Comparison of ENCODE assay signal across 20 cellular contexts in the genomic region with DNA sequence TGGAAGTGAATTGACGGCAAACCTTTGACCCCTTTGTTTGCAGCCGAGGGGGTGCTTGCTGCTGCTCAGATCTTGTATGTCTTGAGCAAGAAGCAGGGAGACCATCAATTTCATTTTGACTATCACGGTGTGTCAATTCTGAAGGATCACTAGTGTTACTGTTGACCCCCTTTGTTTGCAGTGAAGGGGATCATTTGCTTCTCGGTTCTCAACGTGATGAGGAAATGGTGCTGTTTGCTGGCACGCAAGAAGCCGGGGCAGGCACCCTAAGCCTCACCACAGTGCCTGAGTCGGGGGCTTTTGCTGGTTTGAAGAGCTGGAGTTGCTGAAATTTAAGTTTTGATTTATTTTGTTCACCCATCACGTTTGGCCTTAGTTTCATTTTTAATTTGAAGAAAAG. TPM values are rescaled to one million over a fixed set of nuclear protein-coding genes. Genes with fewer than 3 reads are reported as not detected.
DNase-seq lines count a peak whose midpoint lies in the region; ATAC-seq, FAIRE-seq and TF ChIP-seq lines count a peak whose summit lies in the region.
"Had no signal": no experiment of that assay in that cellular context is flagged by ENCODE, and none has a peak within 500 bp of the region (broad histone marks: within the 10 kb centered on the region; RNA-seq: fewer than 3 reads in every experiment).

No MANE protein-coding gene starts in this region.

- peaks cover 4% of the 10 kb centered on the region for H3K9me1 ChIP-seq in K562 (ENCODE audit: control insufficient read depth, insufficient read depth, low read length)

- H3K36me3 ChIP-seq in DND-41 (ENCODE audit: insufficient read depth, low read length) (peaks cover 99% of the 10 kb centered on the region), H7 (replicated peaks; ENCODE audit: control insufficient read depth, insufficient read depth, low read length) (peaks cover 9% of the 10 kb centered on the region), K562 (ENCODE audit: control insufficient read depth, insufficient read depth, low read length) (peaks cover 98% of the 10 kb centered on the region), sigmoid colon (peaks cover 0 to 23% (median 0%) of the 10 kb centered on the region in 4 donors)

- in situ Hi-C loops in K562 (cut with MboI): no loop called here

- DNase-seq in DND-41 (no peak), H7 (peak; percentile 11), K562 (ENCODE audit: extremely low read depth in 1 of 4, low spot score in 3 of 4) (no peak), osteocyte (ENCODE audit: extremely low spot score, unreplicated experiment) (no peak), sigmoid colon (no peak), mesothelial cell of epicardium (ENCODE audit: low spot score in 2 of 2, unreplicated experiment in 2 of 2) (no peak)
- no peak for DNase-seq in activated naive CD4-positive, alpha-beta T cell treated with anti-CD3 and anti-CD28 coated beads, Interleukin-2, amount 10 ng/mL, durations not matched to agents 7 days and 5 days
- DNase-seq: activated CD4-positive, CD25-positive, alpha-beta regulatory T cell treated with anti-CD3 and anti-CD28 coated beads, Interleukin-2, amount 50 U/mL, for 72 hours; activated naive CD4-positive, alpha-beta T cell treated with anti-CD3 and anti-CD28 coated beads for 36 hours; body of pancreas; DMS53; head of caudate nucleus; mammary epithelial cell; NCI-H1436 treated with DMSO at 0.1 percent for 48 hours; NCI-H345; stimulated activated CD4-positive, alpha-beta T cell treated with anti-CD3 and anti-CD28 coated beads, Interleukin-4, amount 100 ng/mL, for 4 hours; tibial artery had no signal

- ATAC-seq in DND-41 (ENCODE audit: insufficient read depth, low read depth) (no peak), K562 (no peak)
- ATAC-seq: body of pancreas had no signal

- TF ChIP-seq POLR2A in K562 (conservative IDR thresholded peaks at IDR 0.05) (no peak), sigmoid colon (IDR thresholded peaks at IDR 0.05) (no peak)

- H3K27ac ChIP-seq in DND-41 (ENCODE audit: low read length) (no peak overlapping the region), K562 (ENCODE audit: extremely low read depth, low read depth, low read length) (no peak overlapping the region), sigmoid colon (no peak overlapping the region)
- H3K27ac ChIP-seq: body of pancreas, esophagus muscularis mucosa, tibial artery had no signal

- TF ChIP-seq CTCF in DND-41 (IDR thresholded peaks at IDR 0.05; ENCODE audit: borderline replicate concordance, extremely low read depth, low read length, poor library complexity, severe bottlenecking): no peak
- no peak for TF ChIP-seq CTCF in K562 (IDR thresholded peaks at IDR 0.05 in 2 of 3, conservative IDR thresholded peaks at IDR 0.05 in 1 of 3; ENCODE audit: insufficient read depth in 2 of 3, low read depth in 1 of 3, low read length in 3 of 3)
- no peak for TF ChIP-seq CTCF in osteocyte (IDR thresholded peaks at IDR 0.05)
- TF ChIP-seq CTCF in sigmoid colon (IDR thresholded peaks at IDR 0.05): no peak
- TF ChIP-seq CTCF in mesothelial cell of epicardium (IDR thresholded peaks at IDR 0.05; ENCODE audit: unreplicated experiment): no peak

- TF ChIP-seq RAD21 in K562 (CRISPR knock-in tag; conservative IDR thresholded peaks at IDR 0.05 in 1 of 2, IDR thresholded peaks at IDR 0.05 in 1 of 2): no peak

- H3K27me3 Mint-ChIP-seq in osteocyte (ENCODE audit: unreplicated experiment): no peaks in the 10 kb centered on the region
- H3K27me3 Mint-ChIP-seq in activated naive CD4-positive, alpha-beta T cell treated with anti-CD3 and anti-CD28 coated beads, Interleukin-2, amount 10 ng/mL, durations not matched to agents 7 days and 5 days: no peaks in the 10 kb centered on the region
- no peaks in the 10 kb centered on the region for H3K27me3 Mint-ChIP-seq in mesothelial cell of epicardium (ENCODE audit: low read depth)
- H3K27me3 Mint-ChIP-seq: dendritic cell treated with granulocyte-macrophage colony-stimulating factor and Interleukin-4, amounts not matched to agents 40 ng/mL and 50 ng/mL, for 4 days had no signal

- H3K27me3 ChIP-seq in DND-41 (ENCODE audit: insufficient read depth, low read length, poor library complexity) (no peaks in the 10 kb centered on the region), H7 (ENCODE audit: control insufficient read depth, insufficient read depth, low read length) (no peaks in the 10 kb centered on the region), K562 (ENCODE audit: control insufficient read depth in 2 of 2, insufficient read depth in 2 of 2, low read length in 2 of 2) (no peaks in the 10 kb centered on the region), sigmoid colon (no peaks in the 10 kb centered on the region)
- H3K27me3 ChIP-seq: body of pancreas, esophagus muscularis mucosa, tibial artery had no signal

- H3K9me3 Mint-ChIP-seq in osteocyte (ENCODE audit: unreplicated experiment) (no peaks in the 10 kb centered on the region), mesothelial cell of epicardium (no peaks in the 10 kb centered on the region)
- no peaks in the 10 kb centered on the region for H3K9me3 Mint-ChIP-seq in activated naive CD4-positive, alpha-beta T cell treated with anti-CD3 and anti-CD28 coated beads, Interleukin-2, amount 10 ng/mL, durations not matched to agents 7 days and 5 days
- H3K9me3 Mint-ChIP-seq: activated naive CD4-positive, alpha-beta T cell treated with anti-CD3 and anti-CD28 coated beads for 36 hours; dendritic cell treated with granulocyte-macrophage colony-stimulating factor and Interleukin-4, amounts not matched to agents 40 ng/mL and 50 ng/mL, for 4 days had no signal

- H3K4me1 Mint-ChIP-seq in osteocyte (ENCODE audit: unreplicated experiment) (peaks cover 92% of the 10 kb centered on the region), mesothelial cell of epicardium (peaks cover 65% of the 10 kb centered on the region)
- H3K4me1 Mint-ChIP-seq in activated naive CD4-positive, alpha-beta T cell treated with anti-CD3 and anti-CD28 coated beads, Interleukin-2, amount 10 ng/mL, durations not matched to agents 7 days and 5 days: peaks cover 91% of the 10 kb centered on the region

- H3K9me3 ChIP-seq in DND-41 (ENCODE audit: insufficient read depth, low read length, severe bottlenecking): no peaks in the 10 kb centered on the region
- H3K9me3 ChIP-seq in K562 (replicated peaks; ENCODE audit: control insufficient read depth, insufficient read depth, low read depth, low read length): no peaks in the 10 kb centered on the region
- H3K9me3 ChIP-seq in sigmoid colon: no peaks in the 10 kb centered on the region
- H3K9me3 ChIP-seq: body of pancreas, esophagus muscularis mucosa, tibial artery had no signal

- peak overlapping the region; percentile 97 for H3K4me2 ChIP-seq in DND-41 (ENCODE audit: insufficient read depth, low read length)
- peak overlapping the region; percentile 63; the same call in 1 of the 2 replicates for H3K4me2 ChIP-seq in K562 (ENCODE audit: insufficient read depth, low read length)

- H3K4me3 Mint-ChIP-seq in osteocyte (ENCODE audit: unreplicated experiment): no peak overlapping the region
- H3K4me3 Mint-ChIP-seq in activated naive CD4-positive, alpha-beta T cell treated with anti-CD3 and anti-CD28 coated beads, Interleukin-2, amount 10 ng/mL, durations not matched to agents 7 days and 5 days: no peak overlapping the region
- H3K4me3 Mint-ChIP-seq in mesothelial cell of epicardium: no peak overlapping the region
- H3K4me3 Mint-ChIP-seq: activated naive CD4-positive, alpha-beta T cell treated with anti-CD3 and anti-CD28 coated beads for 36 hours; dendritic cell treated with granulocyte-macrophage colony-stimulating factor and Interleukin-4, amounts not matched to agents 40 ng/mL and 50 ng/mL, for 4 days had no signal

- 62% methylated on average over 9 of the region's 9 CpGs for WGBS in K562 (ENCODE audit: insufficient coverage, low coverage, missing lambda C conversion rate)
- WGBS in sigmoid colon, 2 donors: 70 to 80% methylated on average over 9 of the region's 9 CpGs

- POLR2A ChIA-PET in K562 (lab: Yijun Ruan, JAX): interaction anchor here (0.6 to 4.6 kb wide), 6 partner anchors 9 to 389 kb away, joined by 3 to 16 read pairs (median 3); no protein-coding TSS in a partner anchor

- no peak overlapping the region for H3K9ac ChIP-seq in DND-41 (ENCODE audit: low read depth, low read length)
- H3K9ac ChIP-seq in K562 (ENCODE audit: insufficient read depth in 1 of 2, low read depth in 2 of 2, low read length in 2 of 2): no peak overlapping the region; a peak in 1 of 4 replicates

- intact Hi-C loops in K562 (cut with micrococcal nuclease) (no loop called here), sigmoid colon (cut with DNase I) (no loop called here)

- H3K4me3 ChIP-seq in DND-41 (ENCODE audit: low read depth in 1 of 2, low read length in 2 of 2): peak overlapping the region in 1 of 2 experiments; percentile 47; a peak in 1 of 4 replicates
- H3K4me3 ChIP-seq in H7 (ENCODE audit: insufficient read depth, low read depth, low read length): no peak overlapping the region
- H3K4me3 ChIP-seq in K562: no peak overlapping the region
- H3K4me3 ChIP-seq in sigmoid colon: no peak overlapping the region
- H3K4me3 ChIP-seq: body of pancreas, esophagus muscularis mucosa, tibial artery had no signal

- H3K79me2 ChIP-seq in DND-41 (ENCODE audit: insufficient read depth, low read length): peaks cover 100% of the 10 kb centered on the region
- H3K79me2 ChIP-seq in K562 (ENCODE audit: control insufficient read depth, insufficient read depth, low read length): peaks cover 100% of the 10 kb centered on the region

- H3K27ac Mint-ChIP-seq in osteocyte (ENCODE audit: unreplicated experiment): peak overlapping the region; percentile 98
- no peak overlapping the region for H3K27ac Mint-ChIP-seq in activated naive CD4-positive, alpha-beta T cell treated with anti-CD3 and anti-CD28 coated beads, Interleukin-2, amount 10 ng/mL, durations not matched to agents 7 days and 5 days
- no peak overlapping the region for H3K27ac Mint-ChIP-seq in mesothelial cell of epicardium
- H3K27ac Mint-ChIP-seq: activated naive CD4-positive, alpha-beta T cell treated with anti-CD3 and anti-CD28 coated beads for 36 hours; dendritic cell treated with granulocyte-macrophage colony-stimulating factor and Interleukin-4, amounts not matched to agents 40 ng/mL and 50 ng/mL, for 4 days had no signal

- H2AFZ ChIP-seq in DND-41 (ENCODE audit: low read depth, low read length): no peak overlapping the region
- no peak overlapping the region for H2AFZ ChIP-seq in K562 (ENCODE audit: low read depth, low read length)

- peaks cover 95% of the 10 kb centered on the region for H4K20me1 ChIP-seq in DND-41 (ENCODE audit: insufficient read depth, low read length)
- H4K20me1 ChIP-seq in K562 (replicated peaks; ENCODE audit: control insufficient read depth, insufficient read depth, low read length): peaks cover 83% of the 10 kb centered on the region

- no peak for FAIRE-seq in K562 (lab: Jason Lieb, UNC)
- FAIRE-seq: keratinocyte had no signal

- H3K36me3 Mint-ChIP-seq in osteocyte (ENCODE audit: unreplicated experiment) (peaks cover 36% of the 10 kb centered on the region), mesothelial cell of epicardium (peaks cover 15% of the 10 kb centered on the region)
- peaks cover 72% of the 10 kb centered on the region for H3K36me3 Mint-ChIP-seq in activated naive CD4-positive, alpha-beta T cell treated with anti-CD3 and anti-CD28 coated beads, Interleukin-2, amount 10 ng/mL, durations not matched to agents 7 days and 5 days

- TF ChIP-seq EP300 in K562 (IDR thresholded peaks at IDR 0.05; ENCODE audit: low read length) (no peak), sigmoid colon (IDR thresholded peaks at IDR 0.05) (no peak)

- H3K4me1 ChIP-seq in DND-41 (ENCODE audit: insufficient read depth, low read length) (peaks cover 99% of the 10 kb centered on the region), K562 (replicated peaks in 1 of 2; ENCODE audit: control insufficient read depth in 2 of 2, insufficient read depth in 2 of 2, low read length in 2 of 2) (peaks cover 4 to 61% of the 10 kb centered on the region in 2 experiments; a peak in 4 of 5 replicates), sigmoid colon (peaks cover 0 to 98% (median 67%) of the 10 kb centered on the region in 4 donors)

- CTCF ChIA-PET in K562 (lab: Yijun Ruan, JAX; ENCODE audit: low intra/inter-chr PET ratio): no interaction called here
- CTCF ChIA-PET in activated naive CD4-positive, alpha-beta T cell treated with anti-CD3 and anti-CD28 coated beads, Interleukin-2, amount 10 ng/mL, durations not matched to agents 7 days and 5 days (lab: Charles Lee): interaction anchor here (0.7 kb wide), 1 partner anchor 15 kb away, joined by 3 read pairs; no protein-coding TSS in a partner anchor

- no TSS peak for BruUV-seq in K562 (replicated peaks; lab: Mats Ljungman, UMichigan)

RNA-seq across cellular contexts. Expression of a gene that starts 7.5 kb away (rescaled TPM):
- 56.6 and 79.9 TPM in 2 replicates for total RNA-seq in H7 (2014; rRNA removed; shearing (Covaris generic))
- total RNA-seq in K562 (2011; cell fraction: chromatin; rRNA removed; ENCODE audit: low replicate concordance): 242 and 282 TPM in 2 replicates
- 217 and 228 TPM in 2 replicates for total RNA-seq in K562 (2011; cell fraction: nucleolus; rRNA removed)
- total RNA-seq in K562 (2011; cell fraction: nucleoplasm; rRNA removed): 127 and 197 TPM in 2 replicates
- total RNA-seq in K562 (2014; rRNA removed): 63.4 and 67.7 TPM in 2 replicates
- total RNA-seq in K562 (2014; rRNA removed; fragmentation: Illumina TruSeq; extraction: Trizol): 43.4 and 45.3 TPM in 2 replicates
- total RNA-seq in K562 (2015; rRNA removed; fragmentation: Illumina TruSeq; extraction: Trizol): 57.6 and 58.3 TPM in 2 replicates
- 53.4 and 56.1 TPM in 2 replicates for total RNA-seq in K562 (2021)
- polyA plus RNA-seq in K562 (2011; rRNA removed): 28.2 and 32.1 TPM in 2 replicates
- 25.2 and 25.5 TPM in 2 replicates for polyA plus RNA-seq in K562 (2011; cell fraction: cytosol; rRNA removed)
- 67.3 and 94.0 TPM in 2 replicates for polyA plus RNA-seq in K562 (2011; cell fraction: nucleus; rRNA removed)
- 11.9 and 12.9 TPM in 2 replicates for polyA plus RNA-seq in K562 (2012)
- polyA plus RNA-seq in K562 (2014; fragmentation: Illumina TruSeq; extraction: Trizol): 16.9 and 17.1 TPM in 2 replicates
- polyA plus RNA-seq in K562 (2014; fragmentation: Nextera tagmentation; extraction: Ambion mirVana): 1 to 10 TPM; 2.4 to 4.7 TPM
- 25.2 and 29.1 TPM in 2 replicates for polyA plus RNA-seq in K562 (2014; rRNA removed)
- polyA minus RNA-seq in K562 (2011; rRNA and poly(A)+ RNA removed): 164 and 169 TPM in 2 replicates
- polyA minus RNA-seq in K562 (2011; cell fraction: cytosol; rRNA and poly(A)+ RNA removed): 57.9 and 59.4 TPM in 2 replicates
- polyA minus RNA-seq in K562 (2011; cell fraction: nucleus; rRNA and poly(A)+ RNA removed): 287 and 388 TPM in 2 replicates
- 26.3 and 27.8 TPM in 2 replicates for total RNA-seq in osteocyte
- total RNA-seq in sigmoid colon: 10 to 100 TPM; 23.2 to 32.1 (median 25.5) TPM
- polyA plus RNA-seq in sigmoid colon: 1 to 10 TPM; 1.8 to 8.9 (median 2.5) TPM
- total RNA-seq in mesothelial cell of epicardium: 39.7 to 41.9 TPM (median 41.0 TPM) in 3 replicates

RNA-seq across cellular contexts. Expression of a gene that starts 44.1 kb away (rescaled TPM):
- total RNA-seq in H7 (2014; rRNA removed; shearing (Covaris generic)): 0.41 and 0.42 TPM in 2 replicates
- 1.0 and 3.1 TPM in 2 replicates for total RNA-seq in K562 (2011; cell fraction: chromatin; rRNA removed; ENCODE audit: low replicate concordance)
- 0.39 TPM in 1 of 2 replicates, not detected in the other for total RNA-seq in K562 (2011; cell fraction: nucleolus; rRNA removed)
- 1.0 and 1.5 TPM in 2 replicates for total RNA-seq in K562 (2011; cell fraction: nucleoplasm; rRNA removed)
- total RNA-seq in K562 (2014; rRNA removed): 0.16 TPM in 1 of 2 replicates, not detected in the other
- total RNA-seq in K562 (2014; rRNA removed; fragmentation: Illumina TruSeq; extraction: Trizol): 0.19 and 0.29 TPM in 2 replicates
- 0.04 TPM in 1 of 2 replicates, not detected in the other for total RNA-seq in K562 (2015; rRNA removed; fragmentation: Illumina TruSeq; extraction: Trizol)
- total RNA-seq in K562 (2021): 0.07 and 0.29 TPM in 2 replicates
- polyA plus RNA-seq in K562 (2011; rRNA removed): 0.31 and 0.39 TPM in 2 replicates
- 0.04 and 0.46 TPM in 2 replicates for polyA plus RNA-seq in K562 (2011; cell fraction: cytosol; rRNA removed)
- 0.38 and 0.90 TPM in 2 replicates for polyA plus RNA-seq in K562 (2011; cell fraction: nucleus; rRNA removed)
- 0.39 and 0.97 TPM in 2 replicates for polyA plus RNA-seq in K562 (2012)
- 0.12 and 0.26 TPM in 2 replicates for polyA plus RNA-seq in K562 (2014; fragmentation: Illumina TruSeq; extraction: Trizol)
- polyA plus RNA-seq in K562 (2014; fragmentation: Nextera tagmentation; extraction: Ambion mirVana): under 1 TPM; 0.20 to 0.23 TPM
- 0.16 and 0.34 TPM in 2 replicates for polyA plus RNA-seq in K562 (2014; rRNA removed)
- 0.07 and 0.78 TPM in 2 replicates for polyA minus RNA-seq in K562 (2011; rRNA and poly(A)+ RNA removed)
- polyA minus RNA-seq in K562 (2011; cell fraction: cytosol; rRNA and poly(A)+ RNA removed): not detected in 2 replicates
- 0.22 TPM in 1 of 2 replicates, not detected in the other for polyA minus RNA-seq in K562 (2011; cell fraction: nucleus; rRNA and poly(A)+ RNA removed)
- 25.8 and 26.3 TPM in 2 replicates for total RNA-seq in osteocyte
- 10 to 100 TPM in 1 of 4 donors, 1 to 10 TPM in 3; 3.7 to 10.2 (median 7.5) TPM for total RNA-seq in sigmoid colon
- 1 to 10 TPM in 2 of 3 donors, not detected in 1; 1.6 to 3.0 TPM for polyA plus RNA-seq in sigmoid colon
- total RNA-seq in mesothelial cell of epicardium: 13.7 to 14.4 TPM (median 13.7 TPM) in 3 replicates
